1 cellular context compared by ENCODE assay signal in the genomic region with DNA sequence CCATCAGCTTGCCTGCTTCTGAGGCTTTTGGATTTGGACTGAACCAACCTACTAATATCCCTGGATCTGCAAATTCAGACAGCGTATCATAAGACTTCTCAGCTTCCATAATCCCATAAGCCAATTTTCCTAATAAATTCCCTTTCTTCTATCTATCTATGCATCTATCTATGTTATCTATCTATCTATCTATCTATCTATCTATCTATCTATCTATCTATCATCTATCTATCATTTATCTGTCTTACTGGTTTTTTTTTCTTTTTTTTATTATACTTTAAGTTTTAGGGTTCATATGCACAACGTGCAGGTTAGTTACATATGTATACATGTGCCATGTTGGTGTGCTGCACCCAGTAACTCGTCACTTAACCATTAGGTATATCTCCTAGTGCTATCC.
TF ChIP-seq lines count a peak whose summit lies in the region.

No MANE protein-coding gene starts in this region.

TF ChIP-seq in H1, 55 proteins besides CTCF, POLR2A, EP300 and RAD21 (continued from another document):
- TF ChIP-seq, protein P1, sequence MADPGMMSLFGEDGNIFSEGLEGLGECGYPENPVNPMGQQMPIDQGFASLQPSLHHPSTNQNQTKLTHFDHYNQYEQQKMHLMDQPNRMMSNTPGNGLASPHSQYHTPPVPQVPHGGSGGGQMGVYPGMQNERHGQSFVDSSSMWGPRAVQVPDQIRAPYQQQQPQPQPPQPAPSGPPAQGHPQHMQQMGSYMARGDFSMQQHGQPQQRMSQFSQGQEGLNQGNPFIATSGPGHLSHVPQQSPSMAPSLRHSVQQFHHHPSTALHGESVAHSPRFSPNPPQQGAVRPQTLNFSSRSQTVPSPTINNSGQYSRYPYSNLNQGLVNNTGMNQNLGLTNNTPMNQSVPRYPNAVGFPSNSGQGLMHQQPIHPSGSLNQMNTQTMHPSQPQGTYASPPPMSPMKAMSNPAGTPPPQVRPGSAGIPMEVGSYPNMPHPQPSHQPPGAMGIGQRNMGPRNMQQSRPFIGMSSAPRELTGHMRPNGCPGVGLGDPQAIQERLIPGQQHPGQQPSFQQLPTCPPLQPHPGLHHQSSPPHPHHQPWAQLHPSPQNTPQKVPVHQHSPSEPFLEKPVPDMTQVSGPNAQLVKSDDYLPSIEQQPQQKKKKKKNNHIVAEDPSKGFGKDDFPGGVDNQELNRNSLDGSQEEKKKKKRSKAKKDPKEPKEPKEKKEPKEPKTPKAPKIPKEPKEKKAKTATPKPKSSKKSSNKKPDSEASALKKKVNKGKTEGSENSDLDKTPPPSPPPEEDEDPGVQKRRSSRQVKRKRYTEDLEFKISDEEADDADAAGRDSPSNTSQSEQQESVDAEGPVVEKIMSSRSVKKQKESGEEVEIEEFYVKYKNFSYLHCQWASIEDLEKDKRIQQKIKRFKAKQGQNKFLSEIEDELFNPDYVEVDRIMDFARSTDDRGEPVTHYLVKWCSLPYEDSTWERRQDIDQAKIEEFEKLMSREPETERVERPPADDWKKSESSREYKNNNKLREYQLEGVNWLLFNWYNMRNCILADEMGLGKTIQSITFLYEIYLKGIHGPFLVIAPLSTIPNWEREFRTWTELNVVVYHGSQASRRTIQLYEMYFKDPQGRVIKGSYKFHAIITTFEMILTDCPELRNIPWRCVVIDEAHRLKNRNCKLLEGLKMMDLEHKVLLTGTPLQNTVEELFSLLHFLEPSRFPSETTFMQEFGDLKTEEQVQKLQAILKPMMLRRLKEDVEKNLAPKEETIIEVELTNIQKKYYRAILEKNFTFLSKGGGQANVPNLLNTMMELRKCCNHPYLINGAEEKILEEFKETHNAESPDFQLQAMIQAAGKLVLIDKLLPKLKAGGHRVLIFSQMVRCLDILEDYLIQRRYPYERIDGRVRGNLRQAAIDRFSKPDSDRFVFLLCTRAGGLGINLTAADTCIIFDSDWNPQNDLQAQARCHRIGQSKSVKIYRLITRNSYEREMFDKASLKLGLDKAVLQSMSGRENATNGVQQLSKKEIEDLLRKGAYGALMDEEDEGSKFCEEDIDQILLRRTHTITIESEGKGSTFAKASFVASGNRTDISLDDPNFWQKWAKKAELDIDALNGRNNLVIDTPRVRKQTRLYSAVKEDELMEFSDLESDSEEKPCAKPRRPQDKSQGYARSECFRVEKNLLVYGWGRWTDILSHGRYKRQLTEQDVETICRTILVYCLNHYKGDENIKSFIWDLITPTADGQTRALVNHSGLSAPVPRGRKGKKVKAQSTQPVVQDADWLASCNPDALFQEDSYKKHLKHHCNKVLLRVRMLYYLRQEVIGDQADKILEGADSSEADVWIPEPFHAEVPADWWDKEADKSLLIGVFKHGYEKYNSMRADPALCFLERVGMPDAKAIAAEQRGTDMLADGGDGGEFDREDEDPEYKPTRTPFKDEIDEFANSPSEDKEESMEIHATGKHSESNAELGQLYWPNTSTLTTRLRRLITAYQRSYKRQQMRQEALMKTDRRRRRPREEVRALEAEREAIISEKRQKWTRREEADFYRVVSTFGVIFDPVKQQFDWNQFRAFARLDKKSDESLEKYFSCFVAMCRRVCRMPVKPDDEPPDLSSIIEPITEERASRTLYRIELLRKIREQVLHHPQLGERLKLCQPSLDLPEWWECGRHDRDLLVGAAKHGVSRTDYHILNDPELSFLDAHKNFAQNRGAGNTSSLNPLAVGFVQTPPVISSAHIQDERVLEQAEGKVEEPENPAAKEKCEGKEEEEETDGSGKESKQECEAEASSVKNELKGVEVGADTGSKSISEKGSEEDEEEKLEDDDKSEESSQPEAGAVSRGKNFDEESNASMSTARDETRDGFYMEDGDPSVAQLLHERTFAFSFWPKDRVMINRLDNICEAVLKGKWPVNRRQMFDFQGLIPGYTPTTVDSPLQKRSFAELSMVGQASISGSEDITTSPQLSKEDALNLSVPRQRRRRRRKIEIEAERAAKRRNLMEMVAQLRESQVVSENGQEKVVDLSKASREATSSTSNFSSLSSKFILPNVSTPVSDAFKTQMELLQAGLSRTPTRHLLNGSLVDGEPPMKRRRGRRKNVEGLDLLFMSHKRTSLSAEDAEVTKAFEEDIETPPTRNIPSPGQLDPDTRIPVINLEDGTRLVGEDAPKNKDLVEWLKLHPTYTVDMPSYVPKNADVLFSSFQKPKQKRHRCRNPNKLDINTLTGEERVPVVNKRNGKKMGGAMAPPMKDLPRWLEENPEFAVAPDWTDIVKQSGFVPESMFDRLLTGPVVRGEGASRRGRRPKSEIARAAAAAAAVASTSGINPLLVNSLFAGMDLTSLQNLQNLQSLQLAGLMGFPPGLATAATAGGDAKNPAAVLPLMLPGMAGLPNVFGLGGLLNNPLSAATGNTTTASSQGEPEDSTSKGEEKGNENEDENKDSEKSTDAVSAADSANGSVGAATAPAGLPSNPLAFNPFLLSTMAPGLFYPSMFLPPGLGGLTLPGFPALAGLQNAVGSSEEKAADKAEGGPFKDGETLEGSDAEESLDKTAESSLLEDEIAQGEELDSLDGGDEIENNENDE (IDR thresholded peaks at IDR 0.05; ENCODE audit: insufficient replicate concordance, low read length), result no peak
- TF ChIP-seq CBX8 (IDR thresholded peaks at IDR 0.05; ENCODE audit: borderline replicate concordance, low read depth, low read length) (no peak), ZNF274 (IDR thresholded peaks at IDR 0.05; ENCODE audit: borderline replicate concordance, extremely low read depth, low read length) (no peak), CREB1 (IDR thresholded peaks at IDR 0.05) (no peak), CHD2 (IDR thresholded peaks at IDR 0.05; ENCODE audit: low read length) (no peak), SAP30 (IDR thresholded peaks at IDR 0.05; ENCODE audit: insufficient read depth, insufficient replicate concordance, low read length) (no peak), HDAC2 (IDR thresholded peaks at IDR 0.05; ENCODE audit: borderline replicate concordance in 1 of 2, low read depth in 2 of 2, low read length in 2 of 2) (no peak), CTBP2 (IDR thresholded peaks at IDR 0.05; ENCODE audit: borderline replicate concordance, insufficient read depth, insufficient read length, low read length) (no peak), PHF8 (conservative IDR thresholded peaks at IDR 0.05; ENCODE audit: low read depth, low read length) (no peak), SRF (IDR thresholded peaks at IDR 0.05; ENCODE audit: low read depth, low read length) (no peak), BRCA1 (IDR thresholded peaks at IDR 0.05; ENCODE audit: low read depth, low read length) (no peak), GABPA (IDR thresholded peaks at IDR 0.05; ENCODE audit: borderline replicate concordance, insufficient read depth, low read length) (no peak)
- TF ChIP-seq, protein P2, sequence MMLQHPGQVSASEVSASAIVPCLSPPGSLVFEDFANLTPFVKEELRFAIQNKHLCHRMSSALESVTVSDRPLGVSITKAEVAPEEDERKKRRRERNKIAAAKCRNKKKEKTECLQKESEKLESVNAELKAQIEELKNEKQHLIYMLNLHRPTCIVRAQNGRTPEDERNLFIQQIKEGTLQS (IDR thresholded peaks at IDR 0.05; ENCODE audit: insufficient read depth, low read depth, low read length), result no peak
- TF ChIP-seq, protein P3, sequence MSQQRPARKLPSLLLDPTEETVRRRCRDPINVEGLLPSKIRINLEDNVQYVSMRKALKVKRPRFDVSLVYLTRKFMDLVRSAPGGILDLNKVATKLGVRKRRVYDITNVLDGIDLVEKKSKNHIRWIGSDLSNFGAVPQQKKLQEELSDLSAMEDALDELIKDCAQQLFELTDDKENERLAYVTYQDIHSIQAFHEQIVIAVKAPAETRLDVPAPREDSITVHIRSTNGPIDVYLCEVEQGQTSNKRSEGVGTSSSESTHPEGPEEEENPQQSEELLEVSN (IDR thresholded peaks at IDR 0.05), result no peak
